Comparison of ENCODE assay signal across 10 cellular contexts in the genomic region with DNA sequence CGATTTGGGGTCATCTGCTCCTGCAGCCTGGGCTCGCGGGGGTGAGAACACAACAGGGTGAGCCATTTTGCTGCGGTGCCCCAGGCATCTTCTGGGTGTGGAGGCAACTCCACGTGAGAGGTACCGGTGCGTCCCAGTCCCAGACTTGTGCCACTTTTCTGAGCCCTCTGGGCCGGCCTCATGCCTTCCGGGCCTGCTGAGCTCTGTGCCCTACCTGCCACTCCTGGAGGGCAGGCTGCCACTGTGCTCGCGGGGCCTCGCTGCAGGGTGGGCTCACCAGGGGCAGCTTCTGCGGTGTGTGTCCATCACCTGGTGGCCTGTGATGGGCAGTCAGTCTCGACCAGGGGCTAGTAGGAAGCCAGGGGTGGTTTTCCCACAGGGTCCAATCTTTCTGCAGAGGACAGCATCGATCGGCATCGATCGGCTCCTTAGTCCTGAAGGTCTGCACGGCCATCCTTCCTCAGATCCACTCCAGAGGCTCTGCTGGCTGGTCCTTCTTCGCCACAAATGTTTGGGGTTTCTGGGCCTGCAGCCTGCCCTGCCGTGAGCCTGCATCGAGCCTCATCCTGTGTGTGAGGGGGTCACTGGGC. TPM values are rescaled to one million over a fixed set of nuclear protein-coding genes. Genes with fewer than 3 reads are reported as not detected.
"Had no signal": no experiment of that assay in that cellular context is flagged by ENCODE, and none has a peak within 500 bp of the region (broad histone marks: within the 10 kb centered on the region; RNA-seq: fewer than 3 reads in every experiment).

No MANE protein-coding gene starts in this region.

- H3K4me1 ChIP-seq: HAP-1 had no signal

- H3K9me3 Mint-ChIP-seq: HFFc6 had no signal

- DNase-seq: GM23248, GOT3, H7, HFFc6, IMR-90 had no signal

- H3K27ac Mint-ChIP-seq: HFFc6 had no signal

- H3K4me3 ChIP-seq: GM23248, HAP-1 had no signal

- H3K36me3 ChIP-seq: HAP-1 had no signal

- ATAC-seq: HCT116 had no signal

- H3K27ac ChIP-seq: GM23248, HL-60 had no signal

- H2AFZ ChIP-seq: GM23248 had no signal

- H3K9me3 ChIP-seq: HAP-1 had no signal

- H3K9ac ChIP-seq: GM23248 had no signal

- H3K4me3 Mint-ChIP-seq: HFFc6 had no signal

RNA-seq across cellular contexts. Expression of a gene that starts 22.6 kb away (rescaled TPM):
- total RNA-seq: GM23248, H4, HFFc6, HT1080, IMR-90 had no signal
- polyA plus RNA-seq: GM23248, IMR-90 had no signal
